In genomic region chr2:203730076-203730729, GRCh38 we compare ENCODE assay signal across 14 cellular contexts. TPM values are rescaled to one million over a fixed set of nuclear protein-coding genes. Genes with fewer than 3 reads are reported as not detected.
DNase-seq lines count a peak whose midpoint lies in the region; ATAC-seq and TF ChIP-seq lines count a peak whose summit lies in the region.
"Had no signal": no experiment of that assay in that cellular context is flagged by ENCODE, and none has a peak within 500 bp of the region (broad histone marks: within the 10 kb centered on the region; RNA-seq: fewer than 3 reads in every experiment).

No MANE protein-coding gene starts in this region.

- H3K4me3 ChIP-seq in CD8-positive, alpha-beta memory T cell (ENCODE audit: low read length), result no peak overlapping the region
- no peak overlapping the region for H3K4me3 ChIP-seq in epithelial cell of esophagus (ENCODE audit: low read length)
- no peak overlapping the region for H3K4me3 ChIP-seq in SJCRH30
- H3K4me3 ChIP-seq: smooth muscle cell had no signal

- H3K36me3 ChIP-seq in CD8-positive, alpha-beta memory T cell (ENCODE audit: insufficient read depth, low read length), result peaks cover 53% of the 10 kb centered on the region
- no peaks in the 10 kb centered on the region for H3K36me3 ChIP-seq in SJCRH30

- peak overlapping the region in 5 of 7 donors; percentile 4 to 56 (median 43) for H3K4me3 Mint-ChIP-seq in CD8-positive, alpha-beta memory T cell
- H3K4me3 Mint-ChIP-seq: HFFc6; IgD-negative memory B cell; stimulated activated memory B cell treated with anti-CD40 and anti-IgM and Interleukin-4, amounts not matched to agents 10 μg/mL and 1 μg/mL and 100 μg/mL, for 72 hours had no signal

- peaks cover 72% of the 10 kb centered on the region for H3K4me1 ChIP-seq in CD8-positive, alpha-beta memory T cell (ENCODE audit: insufficient read depth, low read length)
- peaks cover 39% of the 10 kb centered on the region for H3K4me1 ChIP-seq in SJCRH30

- peaks cover 76 to 94% (median 94%) of the 10 kb centered on the region in 3 donors for H3K4me1 Mint-ChIP-seq in CD8-positive, alpha-beta memory T cell
- H3K4me1 Mint-ChIP-seq: IgD-negative memory B cell; stimulated activated memory B cell treated with anti-CD40 and anti-IgM and Interleukin-4, amounts not matched to agents 10 μg/mL and 1 μg/mL and 100 μg/mL, for 72 hours had no signal

- no peak overlapping the region for H3K27ac ChIP-seq in CD8-positive, alpha-beta memory T cell (ENCODE audit: low read depth, low read length)
- no peak overlapping the region for H3K27ac ChIP-seq in SJCRH30

- H3K9me3 Mint-ChIP-seq in CD8-positive, alpha-beta memory T cell, result no peaks in the 10 kb centered on the region
- H3K9me3 Mint-ChIP-seq: HFFc6; stimulated activated memory B cell treated with anti-CD40 and anti-IgM and Interleukin-4, amounts not matched to agents 10 μg/mL and 1 μg/mL and 100 μg/mL, for 72 hours had no signal

- peaks cover 52 to 89% (median 58%) of the 10 kb centered on the region in 3 donors for H3K36me3 Mint-ChIP-seq in CD8-positive, alpha-beta memory T cell
- H3K36me3 Mint-ChIP-seq: IgD-negative memory B cell; stimulated activated memory B cell treated with anti-CD40 and anti-IgM and Interleukin-4, amounts not matched to agents 10 μg/mL and 1 μg/mL and 100 μg/mL, for 72 hours had no signal

- H3K27ac Mint-ChIP-seq in CD8-positive, alpha-beta memory T cell, result peak overlapping the region; percentile 44 to 89 (median 78)
- H3K27ac Mint-ChIP-seq: HFFc6; IgD-negative memory B cell; stimulated activated memory B cell treated with anti-CD40 and anti-IgM and Interleukin-4, amounts not matched to agents 10 μg/mL and 1 μg/mL and 100 μg/mL, for 72 hours had no signal

- TF ChIP-seq CTCF in epithelial cell of esophagus (IDR thresholded peaks at IDR 0.05; ENCODE audit: insufficient read depth, low read depth, low read length, missing control alignments), result no peak

- CTCF ChIA-PET in CD8-positive, alpha-beta memory T cell (lab: Charles Lee), result interaction anchor here (1.9 kb wide), 1 partner anchor 10 kb away, joined by 9 read pairs; no protein-coding TSS in a partner anchor

- H3K9me3 ChIP-seq in CD8-positive, alpha-beta memory T cell (ENCODE audit: low read length), result no peaks in the 10 kb centered on the region
- no peaks in the 10 kb centered on the region for H3K9me3 ChIP-seq in SJCRH30 (replicated peaks)

- POLR2A ChIA-PET in CD8-positive, alpha-beta memory T cell (lab: Charles Lee), result interaction anchor here (0.5 to 1.3 kb wide), 4 partner anchors 10 to 465 kb away, joined by 3 to 7 read pairs (median 5); no protein-coding TSS in a partner anchor

- ATAC-seq in GM19023 (IDR thresholded peaks at IDR 0.05; ENCODE audit: unreplicated experiment), result peak; percentile 62
- ATAC-seq: SK-N-SH treated with all-trans-retinoic acid at 6 μM for 48 hours; stimulated activated memory B cell treated with anti-CD40 and anti-IgM and Interleukin-4, amounts not matched to agents 10 μg/mL and 1 μg/mL and 100 μg/mL, for 72 hours had no signal

- no peaks in the 10 kb centered on the region for H3K27me3 Mint-ChIP-seq in CD8-positive, alpha-beta memory T cell
- H3K27me3 Mint-ChIP-seq: stimulated activated memory B cell treated with anti-CD40 and anti-IgM and Interleukin-4, amounts not matched to agents 10 μg/mL and 1 μg/mL and 100 μg/mL, for 72 hours had no signal

- DNase-seq in CD8-positive, alpha-beta memory T cell, result no peak
- peak; percentile 71 for DNase-seq in LHCN-M2 (ENCODE audit: low read depth)
- DNase-seq in epithelial cell of esophagus (ENCODE audit: low read depth), result peak; percentile 24
- DNase-seq in NCI-H226, result no peak
- no peak for DNase-seq in SJCRH30
- no peak for DNase-seq in HuH-7.5 (ENCODE audit: low spot score)
- DNase-seq in NCI-H524 (lab: John Stamatoyannopoulos, UW), result no peak
- DNase-seq: HFFc6, NCI-H510A treated with DMSO at 0.1 percent for 48 hours had no signal

- H3K27me3 ChIP-seq in CD8-positive, alpha-beta memory T cell (ENCODE audit: insufficient read depth, low read length, poor library complexity, severe bottlenecking), result no peaks in the 10 kb centered on the region
- no peaks in the 10 kb centered on the region for H3K27me3 ChIP-seq in SJCRH30

RNA-seq across cellular contexts. Expression of gene CD28, which starts 23.8 kb away (rescaled TPM):
- total RNA-seq in CD8-positive, alpha-beta memory T cell, result 10 to 100 TPM; 64.1 to 66.4 TPM
- polyA plus RNA-seq in CD8-positive, alpha-beta memory T cell, result 61.1 TPM
- total RNA-seq in LHCN-M2 (2014; rRNA removed), result 0.52 and 0.64 TPM in 2 replicates
- 0.06 TPM for polyA plus RNA-seq in LHCN-M2 (2012)
- 0.18 and 0.24 TPM in 2 replicates for total RNA-seq in SJCRH30 (2014; rRNA removed; shearing (Covaris generic))
- total RNA-seq: HFFc6, smooth muscle cell had no signal
- polyA plus RNA-seq: smooth muscle cell had no signal

Comparison
In these comparisons a context has a peak if more than half of its experiments do, and no peak if none do; other contexts are left out.
1. DNase-seq: peak in LHCN-M2 (single experiment) and epithelial cell of esophagus (single experiment); none in CD8-positive, alpha-beta memory T cell (0 of 5), NCI-H226 (single experiment), SJCRH30 (0 of 2), HuH-7.5 (single experiment) and NCI-H524 (0 of 2).
2. RNA of gene CD28, which starts 23.8 kb away (total RNA-seq): 64.1 to 66.4 TPM in CD8-positive, alpha-beta memory T cell; 0.52 to 0.64 TPM in LHCN-M2 and 0.18 to 0.24 TPM in SJCRH30; every median in the first group is over 10 times any median in the second.